In the genomic region with DNA sequence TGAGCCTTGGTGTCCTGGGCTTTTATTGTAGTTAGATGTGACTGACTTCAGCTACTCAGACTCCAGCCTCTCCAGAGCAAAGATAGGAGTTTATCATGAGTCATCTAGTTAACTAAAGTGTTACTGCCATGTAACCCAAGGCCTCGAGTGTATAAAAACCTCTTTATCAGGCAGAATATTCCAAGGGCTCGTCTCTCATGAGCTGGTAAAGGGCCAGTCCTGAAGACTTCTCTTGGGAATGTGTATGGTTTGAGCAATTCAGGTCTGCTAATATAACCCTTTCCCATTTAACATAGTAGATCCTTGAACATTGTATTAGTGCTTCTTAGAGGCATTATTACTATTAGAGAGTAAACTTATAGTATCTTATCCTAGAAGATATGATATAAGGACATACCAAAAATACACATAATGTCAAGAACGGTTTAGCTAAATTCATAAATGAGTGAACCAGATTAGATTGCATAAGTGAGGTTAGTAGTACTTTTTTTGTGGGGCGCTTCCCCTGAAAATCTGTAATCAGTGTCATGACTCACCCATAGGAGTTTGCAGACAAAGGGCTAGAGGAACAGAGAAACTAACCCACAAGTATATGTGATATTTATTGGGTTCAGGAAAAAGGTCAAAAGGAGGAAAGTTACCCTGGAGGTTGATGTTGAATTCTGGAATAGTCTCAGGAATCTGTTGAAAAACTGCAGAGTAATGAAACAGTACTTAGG, we compare ENCODE assay signal across 9 cellular contexts. TPM values are rescaled to one million over a fixed set of nuclear protein-coding genes. Genes with fewer than 3 reads are reported as not detected.
DNase-seq lines count a peak whose midpoint lies in the region; ATAC-seq and TF ChIP-seq lines count a peak whose summit lies in the region.
"Had no signal": no experiment of that assay in that cellular context is flagged by ENCODE, and none has a peak within 500 bp of the region (broad histone marks: within the 10 kb centered on the region; RNA-seq: fewer than 3 reads in every experiment).

No MANE protein-coding gene starts in this region.

- intact Hi-C loops in activated B cell treated with CpG ODN at 0.5 μM for 24 hours (cut with micrococcal nuclease), result loop anchor here (1.0 kb wide), 3 partner anchors 7 to 16 kb away; partner anchors contain the start of gene DSE

- peak overlapping the region; percentile 67 for H3K4me3 Mint-ChIP-seq in activated B cell treated with CpG ODN at 0.5 μM for 24 hours
- no peak overlapping the region for H3K4me3 Mint-ChIP-seq in immature natural killer cell
- H3K4me3 Mint-ChIP-seq: activated CD4-positive, alpha-beta T cell treated with anti-CD3 and anti-CD28 coated beads, Interleukin-2, amount 10 ng/mL, durations not matched to agents 24 days and 14 days had no signal

- H3K27me3 Mint-ChIP-seq in activated B cell treated with CpG ODN at 0.5 μM for 24 hours (no peaks in the 10 kb centered on the region), immature natural killer cell (ENCODE audit: low read depth in 3 of 3) (peaks cover 4% of the 10 kb centered on the region in 3 donors)

- TF ChIP-seq CTCF in activated B cell treated with CpG ODN at 0.5 μM for 24 hours (IDR thresholded peaks at IDR 0.05), result no peak

- CTCF ChIA-PET in activated B cell treated with CpG ODN at 0.5 μM for 24 hours (lab: Charles Lee), result interaction anchor here (1.6 kb wide), 1 partner anchor 58 kb away, joined by 4 read pairs; no protein-coding TSS in a partner anchor

- 100% methylated on average over 1 of the region's 4 CpGs; no CpG with 5 or more reads in 1 of the 2 experiments for WGBS in mesodermal cell (ENCODE audit: insufficient coverage in 2 of 2), 2 experiments

- H3K9me3 ChIP-seq in mesodermal cell (ENCODE audit: control insufficient read depth, low read length), result no peaks in the 10 kb centered on the region

- POLR2A ChIA-PET in activated B cell treated with CpG ODN at 0.5 μM for 24 hours (lab: Charles Lee), result interaction anchor here (0.6 to 1.3 kb wide), 2 partner anchors 23 to 82 kb away, joined by 4 to 8 read pairs; no protein-coding TSS in a partner anchor

- H3K9me3 Mint-ChIP-seq in activated B cell treated with CpG ODN at 0.5 μM for 24 hours (no peaks in the 10 kb centered on the region), immature natural killer cell (no peaks in the 10 kb centered on the region)
- H3K9me3 Mint-ChIP-seq: activated CD4-positive, alpha-beta T cell treated with anti-CD3 and anti-CD28 coated beads, Interleukin-2, amount 10 ng/mL, durations not matched to agents 24 days and 14 days had no signal

- H3K4me1 Mint-ChIP-seq in activated B cell treated with CpG ODN at 0.5 μM for 24 hours (peaks cover 55% of the 10 kb centered on the region), immature natural killer cell (peaks cover 15 to 16% of the 10 kb centered on the region in 2 donors)

- H3K4me3 ChIP-seq in mesodermal cell (ENCODE audit: extremely low read depth, insufficient read depth, low read length, poor library complexity, severe bottlenecking), result no peak overlapping the region

- peaks cover 20% of the 10 kb centered on the region for H3K4me1 ChIP-seq in mesodermal cell (ENCODE audit: control insufficient read depth, insufficient read depth, low read length, poor library complexity, severe bottlenecking)

- DNase-seq in Caki2 (ENCODE audit: low read depth) (peak; percentile 44), activated B cell treated with CpG ODN at 0.5 μM for 24 hours (no peak), immature natural killer cell (no peak), OCI-M1 (lab: John Stamatoyannopoulos, UW) (no peak), NCI-H128 (lab: John Stamatoyannopoulos, UW; ENCODE audit: unreplicated experiment) (no peak)
- DNase-seq: activated CD4-positive, alpha-beta T cell treated with anti-CD3 and anti-CD28 coated beads, Interleukin-2, amount 10 ng/mL, durations not matched to agents 24 days and 14 days had no signal

- ATAC-seq in HG02642 (IDR thresholded peaks at IDR 0.05; ENCODE audit: poor library complexity, unreplicated experiment), result peak; percentile 37
- ATAC-seq in activated B cell treated with CpG ODN at 0.5 μM for 24 hours (ENCODE audit: low read depth), result no peak
- ATAC-seq in HG02623 (IDR thresholded peaks at IDR 0.05; ENCODE audit: unreplicated experiment), result no peak

- in situ Hi-C loops in Caki2 (cut with HindIII; ENCODE audit: low pct_unique_long_range_greater_than_20kb, low sequenced_read_pairs), result no loop called here

- H3K27ac Mint-ChIP-seq in activated B cell treated with CpG ODN at 0.5 μM for 24 hours (peak overlapping the region; percentile 72), immature natural killer cell (peak overlapping the region in 2 of 6 donors; percentile 5 to 14)
- H3K27ac Mint-ChIP-seq: activated CD4-positive, alpha-beta T cell treated with anti-CD3 and anti-CD28 coated beads, Interleukin-2, amount 10 ng/mL, durations not matched to agents 24 days and 14 days had no signal

- H3K36me3 ChIP-seq in mesodermal cell (ENCODE audit: control insufficient read depth, insufficient read depth, low read length), result no peaks in the 10 kb centered on the region

- no peaks in the 10 kb centered on the region for H3K36me3 Mint-ChIP-seq in activated B cell treated with CpG ODN at 0.5 μM for 24 hours (ENCODE audit: low read depth)
- H3K36me3 Mint-ChIP-seq in immature natural killer cell, result no peaks in the 10 kb centered on the region

- peak overlapping the region; percentile 5 for H3K27ac ChIP-seq in mesodermal cell (ENCODE audit: low read depth, low read length, severe bottlenecking)

RNA-seq across cellular contexts. Expression of gene DSE, which starts 16.0 kb away (rescaled TPM):
- 10.6 and 15.6 TPM in 2 replicates for total RNA-seq in Caki2 (2014; rRNA removed; shearing (Covaris generic); ENCODE audit: low replicate concordance)
- 22.2 and 23.4 TPM in 2 replicates for total RNA-seq in activated B cell treated with CpG ODN at 0.5 μM for 24 hours
- polyA plus RNA-seq in mesodermal cell (2013, experiment 1 of 2), result 30.7 TPM
- 33.3 TPM for polyA plus RNA-seq in mesodermal cell (2013, experiment 2 of 2)
- 1 to 10 TPM; 2.6 to 3.9 (median 3.2) TPM for polyA plus RNA-seq in immature natural killer cell
